9 cellular contexts compared by ENCODE assay signal in genomic region chr13:46170687-46171086, GRCh38. TPM values are rescaled to one million over a fixed set of nuclear protein-coding genes. Genes with fewer than 3 reads are reported as not detected.
A peak's percentile ranks its signal among the peaks of the same experiment; 100 is the strongest.
DNase-seq lines count a peak whose midpoint lies in the region; ATAC-seq, FAIRE-seq and TF ChIP-seq lines count a peak whose summit lies in the region.
"Had no signal": no experiment of that assay in that cellular context is flagged by ENCODE, and none has a peak within 500 bp of the region (broad histone marks: within the 10 kb centered on the region; RNA-seq: fewer than 3 reads in every experiment).

No MANE protein-coding gene starts in this region.

- H3K36me3 ChIP-seq in OCI-LY7 (ENCODE audit: insufficient read depth, low read length) = peaks cover 90% of the 10 kb centered on the region
- no peaks in the 10 kb centered on the region for H3K36me3 ChIP-seq in H1 (ENCODE audit: control insufficient read depth in 2 of 4, insufficient read depth in 4 of 4, low read length in 3 of 4)
- no peaks in the 10 kb centered on the region for H3K36me3 ChIP-seq in smooth muscle cell (ENCODE audit: low read depth)

- BruUV-seq in OCI-LY7 (replicated peaks; lab: Mats Ljungman, UMichigan) = no TSS peak

- no peak overlapping the region for H4K5ac ChIP-seq in H1 (ENCODE audit: insufficient read length, low read depth, low read length)

- peaks cover 0 to 4% (median 0%) of the 10 kb centered on the region in 4 experiments; a peak in 1 of 7 replicates for H3K27me3 ChIP-seq in H1 (replicated peaks in 1 of 4; ENCODE audit: control insufficient read depth in 3 of 4, extremely low read depth in 1 of 4, insufficient read depth in 3 of 4, low read length in 3 of 4)
- H3K27me3 ChIP-seq in smooth muscle cell (ENCODE audit: low read depth) = no peaks in the 10 kb centered on the region

- H3F3A ChIP-seq in smooth muscle cell (ENCODE audit: low read depth) = no peaks in the 10 kb centered on the region

- H3K14ac ChIP-seq in H1 (ENCODE audit: insufficient read length) = no peak overlapping the region

- no peak overlapping the region for H2BK15ac ChIP-seq in H1 (ENCODE audit: low read length)

- H3K9me3 ChIP-seq in OCI-LY7 (ENCODE audit: low read length) (no peaks in the 10 kb centered on the region), H1 (ENCODE audit: insufficient read depth in 2 of 2, low read depth in 1 of 2, low read length in 1 of 2) (no peaks in the 10 kb centered on the region), smooth muscle cell (replicated peaks; ENCODE audit: low read depth) (no peaks in the 10 kb centered on the region)

- H3K27ac ChIP-seq in OCI-LY7 (ENCODE audit: low read depth, low read length, poor library complexity, severe bottlenecking) (peak overlapping the region; percentile 92), H1 (ENCODE audit: low read depth, low read length) (no peak overlapping the region), smooth muscle cell (ENCODE audit: low read depth) (no peak overlapping the region)

- peaks cover 97% of the 10 kb centered on the region for H3K4me1 Mint-ChIP-seq in activated T-cell treated with anti-CD3 and anti-CD28 coated beads, Interleukin-2, amount 50 U/mL, for 24 hours (ENCODE audit: low read depth)

- no peaks in the 10 kb centered on the region for H3K23me2 ChIP-seq in H1 (ENCODE audit: low read depth, low read length)

- peak; percentile 24 for FAIRE-seq in H1 (lab: Jason Lieb, UNC)

- ATAC-seq in HG03108 (IDR thresholded peaks at IDR 0.05; ENCODE audit: unreplicated experiment) = no peak

- no peaks in the 10 kb centered on the region for H3K27me3 Mint-ChIP-seq in activated T-cell treated with anti-CD3 and anti-CD28 coated beads, Interleukin-2, amount 50 U/mL, for 24 hours

- no peak overlapping the region for H2BK5ac ChIP-seq in H1 (ENCODE audit: low read depth, low read length)

- 43% methylated on average over 3 of the region's 3 CpGs; no CpG with 5 or more reads in 1 of the 2 experiments for WGBS in H1 (ENCODE audit: extremely low coverage in 1 of 2, insufficient coverage in 1 of 2, insufficient read length in 1 of 2, insufficient replicate concordance in 2 of 2, low coverage in 1 of 2, low lambda C conversion rate in 2 of 2, missing lambda C conversion rate in 1 of 2), 2 experiments
- whole genome bisulfite sequencing in smooth muscle cell (ENCODE audit: low lambda C conversion rate) = 57% methylated on average over 3 of the region's 3 CpGs

- H4K8ac ChIP-seq in H1 (ENCODE audit: extremely low read depth, insufficient read depth, low read length) = no peak overlapping the region

- H2AK5ac ChIP-seq in H1 (ENCODE audit: low read depth, low read length) = no peak overlapping the region

- no peak overlapping the region for H2BK12ac ChIP-seq in H1 (ENCODE audit: low read depth, low read length)

- H3K4me3 ChIP-seq in OCI-LY7 (ENCODE audit: low read depth, low read length, poor library complexity, severe bottlenecking) = peak overlapping the region; percentile 50
- no peak overlapping the region for H3K4me3 ChIP-seq in H1 (ENCODE audit: extremely low read depth in 1 of 4, insufficient read depth in 2 of 4, low read depth in 3 of 4, low read length in 4 of 4)
- no peak overlapping the region for H3K4me3 ChIP-seq in smooth muscle cell

- no peaks in the 10 kb centered on the region for H3K79me1 ChIP-seq in H1 (ENCODE audit: low read depth, low read length)

- H2BK120ac ChIP-seq in H1 (replicated peaks; ENCODE audit: low read depth, low read length) = no peak overlapping the region

- no peaks in the 10 kb centered on the region for H3K9me3 Mint-ChIP-seq in activated T-cell treated with anti-CD3 and anti-CD28 coated beads, Interleukin-2, amount 50 U/mL, for 24 hours

- H2AFZ ChIP-seq in OCI-LY7 (ENCODE audit: low read length) = no peak overlapping the region
- H2AFZ ChIP-seq in H1 (ENCODE audit: low read length) = no peak overlapping the region
- H2AFZ ChIP-seq in smooth muscle cell (ENCODE audit: low read depth) = peak overlapping the region; percentile 50

- CTCF ChIA-PET in OCI-LY7 (lab: Charles Lee; ENCODE audit: unreplicated experiment) (interaction anchor here (0.8 kb wide), 1 partner anchor 45 kb away, joined by 3 read pairs; no protein-coding TSS in a partner anchor), H1 (lab: Charles Lee; ENCODE audit: partially characterized antibody) (interaction anchor here (0.5 to 3.5 kb wide), 11 partner anchors 12 to 207 kb away, joined by 3 to 25 read pairs (median 3); partner anchors contain the start of gene LCP1)

- no peak for TF ChIP-seq EP300 in H1 (IDR thresholded peaks at IDR 0.05; ENCODE audit: borderline replicate concordance in 1 of 2, low read depth in 2 of 2, low read length in 2 of 2)

- no peak overlapping the region for H3K23ac ChIP-seq in H1 (ENCODE audit: insufficient read length)

- H3K18ac ChIP-seq in H1 (ENCODE audit: extremely low read depth, low read length) = no peak overlapping the region

- H3K9me2 ChIP-seq in OCI-LY7 (ENCODE audit: insufficient read depth, low read length) = no peaks in the 10 kb centered on the region

- no peak; a peak in 1 of 4 replicates for TF ChIP-seq RAD21 in H1 (IDR thresholded peaks at IDR 0.05 in 1 of 2, conservative IDR thresholded peaks at IDR 0.05 in 1 of 2; ENCODE audit: low read depth in 2 of 2, low read length in 2 of 2)

- intact Hi-C loops in OCI-LY7 (cut with micrococcal nuclease; ENCODE audit: unreplicated experiment) = no loop called here

- no peak for DNase-seq in activated T-cell treated with anti-CD3 and anti-CD28 coated beads, Interleukin-2, amount 50 U/mL, for 24 hours
- no peak for DNase-seq in activated T-cell treated with anti-CD3 and anti-CD28 coated beads, Interleukin-2, amount 50 U/mL, for 1 hour
- DNase-seq in OCI-LY7 (ENCODE audit: low spot score) = peak; percentile 47
- DNase-seq in H1 (ENCODE audit: low read depth in 1 of 2, low spot score in 2 of 2) = no peak
- DNase-seq in smooth muscle cell (lab: John Stamatoyannopoulos, UW; ENCODE audit: unreplicated experiment) = no peak
- DNase-seq in NCI-H187 treated with DMSO at 0.1 percent for 48 hours (lab: John Stamatoyannopoulos, UW) = no peak
- DNase-seq in cortex of kidney (lab: John Stamatoyannopoulos, UW) = no peak
- DNase-seq: ACHN had no signal

- no peak for TF ChIP-seq POLR2A in H1 (IDR thresholded peaks at IDR 0.05; ENCODE audit: control extremely low read depth in 1 of 2, low read depth in 2 of 2, low read length in 2 of 2)

- peak; percentile 58 for TF ChIP-seq CTCF in OCI-LY7 (conservative IDR thresholded peaks at IDR 0.05; ENCODE audit: low read length)
- no peak for TF ChIP-seq CTCF in H1 (IDR thresholded peaks at IDR 0.05; ENCODE audit: control extremely low read depth in 1 of 3, insufficient read depth in 1 of 3, low read depth in 1 of 3, low read length in 3 of 3)
- no peak for TF ChIP-seq CTCF in smooth muscle cell (IDR thresholded peaks at IDR 0.05; ENCODE audit: borderline replicate concordance, insufficient read depth, poor library complexity, severe bottlenecking)

- H4K20me1 ChIP-seq in OCI-LY7 (ENCODE audit: insufficient read depth, low read length) = peaks cover 97% of the 10 kb centered on the region
- no peaks in the 10 kb centered on the region for H4K20me1 ChIP-seq in H1 (replicated peaks in 1 of 2; ENCODE audit: control insufficient read depth in 1 of 2, insufficient read depth in 2 of 2, low read length in 2 of 2)
- no peaks in the 10 kb centered on the region for H4K20me1 ChIP-seq in smooth muscle cell (ENCODE audit: low read depth)

- peaks cover 100% of the 10 kb centered on the region for H3K79me2 ChIP-seq in OCI-LY7 (ENCODE audit: insufficient read depth, low read depth, low read length)
- H3K79me2 ChIP-seq in H1 (ENCODE audit: control insufficient read depth in 1 of 2, insufficient read depth in 2 of 2, low read length in 2 of 2) = no peaks in the 10 kb centered on the region
- H3K79me2 ChIP-seq in smooth muscle cell (ENCODE audit: low read depth) = no peaks in the 10 kb centered on the region

- peak overlapping the region; percentile 98 for H3K27ac Mint-ChIP-seq in activated T-cell treated with anti-CD3 and anti-CD28 coated beads, Interleukin-2, amount 50 U/mL, for 24 hours

- H3K4me1 ChIP-seq in OCI-LY7 (ENCODE audit: insufficient read depth, low read length, poor library complexity, severe bottlenecking) (peaks cover 100% of the 10 kb centered on the region), H1 (replicated peaks in 1 of 4; ENCODE audit: control insufficient read depth in 3 of 4, insufficient read depth in 4 of 4, low read length in 3 of 4) (peaks cover 0 to 6% (median 2%) of the 10 kb centered on the region in 4 experiments; a peak in 2 of 7 replicates), smooth muscle cell (ENCODE audit: low read depth) (peaks cover 3% of the 10 kb centered on the region)

- H2BK20ac ChIP-seq in H1 (ENCODE audit: low read length) = no peak overlapping the region

- no peak overlapping the region for H3K4ac ChIP-seq in H1 (replicated peaks; ENCODE audit: insufficient read length, low read depth, low read length)

- H3K4me2 ChIP-seq in OCI-LY7 (ENCODE audit: low read length) = peak overlapping the region; percentile 89
- no peak overlapping the region for H3K4me2 ChIP-seq in H1 (ENCODE audit: insufficient read depth in 1 of 2, low read depth in 2 of 2, low read length in 2 of 2)
- H3K4me2 ChIP-seq in smooth muscle cell = no peak overlapping the region

- H3K36me3 Mint-ChIP-seq in activated T-cell treated with anti-CD3 and anti-CD28 coated beads, Interleukin-2, amount 50 U/mL, for 24 hours (ENCODE audit: low read depth) = peaks cover 89% of the 10 kb centered on the region

- H4K91ac ChIP-seq in H1 (replicated peaks; ENCODE audit: insufficient read length, low read length) = no peak overlapping the region

- no peak overlapping the region for H3K56ac ChIP-seq in H1 (replicated peaks; ENCODE audit: insufficient read length, low read depth, low read length)

- no peak overlapping the region for H3K9ac ChIP-seq in H1 (replicated peaks in 1 of 4; ENCODE audit: extremely low read depth in 1 of 4, low read depth in 3 of 4, low read length in 3 of 4)
- no peak overlapping the region for H3K9ac ChIP-seq in smooth muscle cell (ENCODE audit: low read depth)

- POLR2A ChIA-PET in OCI-LY7 (lab: Charles Lee) (interaction anchor here (0.6 to 4.5 kb wide), 6 partner anchors 9 to 75 kb away, joined by 3 to 37 read pairs (median 6); partner anchors contain the start of gene LCP1), H1 (lab: Charles Lee; ENCODE audit: partially characterized antibody) (no interaction called here)

- H3K4me3 Mint-ChIP-seq in activated T-cell treated with anti-CD3 and anti-CD28 coated beads, Interleukin-2, amount 50 U/mL, for 24 hours = peak overlapping the region; percentile 97

RNA-seq across cellular contexts. Expression of gene LCP1, which starts 11.3 kb away (rescaled TPM):
- 292 and 319 TPM in 2 replicates for total RNA-seq in OCI-LY7 (2014; rRNA removed; shearing (Covaris generic))
- 546 and 565 TPM in 2 replicates for total RNA-seq in OCI-LY7 (2022)
- 4.3 TPM in 2 replicates for total RNA-seq in H1 (2021; fragmentation: NEBNext Ultra II Directional; extraction: Animal tissue kit (Norgen Biotek cat#: 25700))
- 0.35 and 0.65 TPM in 2 replicates for polyA plus RNA-seq in H1 (2011; rRNA removed)
- polyA plus RNA-seq in H1 (2011; cell fraction: cytosol; rRNA removed) = 0.75 TPM
- 0.91 TPM for polyA plus RNA-seq in H1 (2011; cell fraction: nucleus; rRNA removed)
- 1.0 to 1.9 TPM (median 1.3 TPM) in 4 replicates for polyA plus RNA-seq in H1 (2012, experiment 1 of 2)
- 0.20 TPM for polyA plus RNA-seq in H1 (2012, experiment 2 of 2)
- polyA plus RNA-seq in H1 (2013, experiment 1 of 2) = 6.5 TPM
- 6.1 TPM for polyA plus RNA-seq in H1 (2013, experiment 2 of 2)
- 1.1 and 1.4 TPM in 2 replicates for polyA minus RNA-seq in H1 (2011; rRNA and poly(A)+ RNA removed)
- 2.1 TPM for polyA minus RNA-seq in H1 (2011; cell fraction: cytosol; rRNA and poly(A)+ RNA removed)
- 1.00 TPM for polyA minus RNA-seq in H1 (2011; cell fraction: nucleus; rRNA and poly(A)+ RNA removed)
- total RNA-seq in smooth muscle cell = 38.7 and 62.4 TPM in 2 replicates
- 7.6 and 29.1 TPM in 2 replicates for polyA plus RNA-seq in smooth muscle cell

RNA-seq across cellular contexts. Expression of gene LRRC63, which starts 41.0 kb away (rescaled TPM):
- not detected in 2 replicates for total RNA-seq in OCI-LY7 (2014; rRNA removed; shearing (Covaris generic))
- total RNA-seq in OCI-LY7 (2022) = not detected in 2 replicates
- total RNA-seq in H1 (2021; fragmentation: NEBNext Ultra II Directional; extraction: Animal tissue kit (Norgen Biotek cat#: 25700)) = not detected in 2 replicates
- polyA plus RNA-seq in H1 (2011; rRNA removed) = not detected in 2 replicates
- polyA plus RNA-seq in H1 (2011; cell fraction: cytosol; rRNA removed) = not detected
- polyA plus RNA-seq in H1 (2011; cell fraction: nucleus; rRNA removed) = 0.04 TPM
- not detected in 4 replicates for polyA plus RNA-seq in H1 (2012, experiment 1 of 2)
- not detected for polyA plus RNA-seq in H1 (2012, experiment 2 of 2)
- 0.04 TPM for polyA plus RNA-seq in H1 (2013, experiment 1 of 2)
- polyA plus RNA-seq in H1 (2013, experiment 2 of 2) = 0.02 TPM
- not detected in 2 replicates for polyA minus RNA-seq in H1 (2011; rRNA and poly(A)+ RNA removed)
- not detected for polyA minus RNA-seq in H1 (2011; cell fraction: cytosol; rRNA and poly(A)+ RNA removed)
- not detected for polyA minus RNA-seq in H1 (2011; cell fraction: nucleus; rRNA and poly(A)+ RNA removed)
- total RNA-seq in smooth muscle cell = 0.09 TPM in 1 of 2 replicates, not detected in the other
- 0.16 and 0.18 TPM in 2 replicates for polyA plus RNA-seq in smooth muscle cell
